In genomic region chr20:58526411-58526810, GRCh38 we compare ENCODE assay signal across 8 cellular contexts. TPM values are rescaled to one million over a fixed set of nuclear protein-coding genes. Genes with fewer than 3 reads are reported as not detected.
"Had no signal": no experiment of that assay in that cellular context is flagged by ENCODE, and none has a peak within 500 bp of the region (broad histone marks: within the 10 kb centered on the region; RNA-seq: fewer than 3 reads in every experiment).

No MANE protein-coding gene starts in this region.

- DNase-seq: GM23248, GOT3, H7, IMR-90, KG1 had no signal

- H3K9ac ChIP-seq: GM23248 had no signal

- H3K4me3 ChIP-seq: GM23248, HAP-1, K562 had no signal

- H3K36me3 ChIP-seq: HAP-1 had no signal

- H3K9me3 ChIP-seq: HAP-1 had no signal

- H3K27ac ChIP-seq: GM23248, HL-60 had no signal

- FAIRE-seq: K562 had no signal

RNA-seq across cellular contexts. Expression of gene APCDD1L, which starts 11.2 kb away (rescaled TPM):
- total RNA-seq: K562 had no signal
- polyA plus RNA-seq: K562 had no signal
